ENCODE assay signal across 1 cellular context in genomic region chr16:11312718-11313492, GRCh38.
TF ChIP-seq lines count a peak whose summit lies in the region.

No MANE protein-coding gene starts in this region.

TF ChIP-seq in HepG2, 621 proteins besides CTCF, POLR2A, EP300 and RAD21 (continued from another document and continues in another):
- TF ChIP-seq DZIP1 (CRISPR knock-in tag; IDR thresholded peaks at IDR 0.05) (0 out of 2 replicates have a peak, but pooled peaks have one; percentile 80), YEATS2 (CRISPR knock-in tag; IDR thresholded peaks at IDR 0.05; ENCODE audit: borderline replicate concordance) (peak; percentile 53; the same call in 1 of the 2 replicates), ZNF687 (CRISPR knock-in tag; IDR thresholded peaks at IDR 0.05) (peak; percentile 83), MIER2 (CRISPR knock-in tag; IDR thresholded peaks at IDR 0.05) (peak; percentile 38; the same call in 1 of the 2 replicates), FOXA3 (CRISPR knock-in tag; IDR thresholded peaks at IDR 0.05) (no peak), ZNF564 (CRISPR knock-in tag; IDR thresholded peaks at IDR 0.05) (no peak), ZNF710 (CRISPR knock-in tag; IDR thresholded peaks at IDR 0.05; ENCODE audit: borderline replicate concordance) (0 out of 2 replicates have a peak, but pooled peaks have one; percentile 31), MED1 (CRISPR knock-in tag; IDR thresholded peaks at IDR 0.05) (0 out of 2 replicates have a peak, but pooled peaks have one; percentile 42), ZNF775 (CRISPR knock-in tag; IDR thresholded peaks at IDR 0.05; ENCODE audit: borderline replicate concordance) (no peak), THRA (CRISPR knock-in tag; IDR thresholded peaks at IDR 0.05; ENCODE audit: borderline replicate concordance) (peak; percentile 23; the same call in 1 of the 2 replicates), RARA (CRISPR knock-in tag; IDR thresholded peaks at IDR 0.05) (0 out of 2 replicates have a peak, but pooled peaks have one; percentile 13), PITX1 (CRISPR knock-in tag; IDR thresholded peaks at IDR 0.05) (0 out of 2 replicates have a peak, but pooled peaks have one; percentile 26), REL (CRISPR knock-in tag; conservative IDR thresholded peaks at IDR 0.05) (no peak), ETV6 (CRISPR knock-in tag; conservative IDR thresholded peaks at IDR 0.05) (peak; percentile 75; the same call in 1 of the 2 replicates), ARHGAP35 (CRISPR knock-in tag; IDR thresholded peaks at IDR 0.05; ENCODE audit: borderline replicate concordance) (peak; percentile 72; the same call in 1 of the 2 replicates), CREB3 (CRISPR knock-in tag; IDR thresholded peaks at IDR 0.05) (no peak), TEAD3 (CRISPR knock-in tag; optimal IDR thresholded peaks at IDR 0.05; ENCODE audit: borderline replicate concordance) (peak; percentile 32), ZBTB43 (CRISPR knock-in tag; conservative IDR thresholded peaks at IDR 0.05) (no peak), CSRNP1 (CRISPR knock-in tag; IDR thresholded peaks at IDR 0.05) (no peak), ZBTB34 (CRISPR knock-in tag; IDR thresholded peaks at IDR 0.05) (no peak), ZBTB42 (CRISPR knock-in tag; IDR thresholded peaks at IDR 0.05) (0 out of 2 replicates have a peak, but pooled peaks have one; percentile 62), SMARCC2 (IDR thresholded peaks at IDR 0.05) (no peak), CBX2 (IDR thresholded peaks at IDR 0.05; ENCODE audit: low read depth, low read length) (no peak), CBX2 (CRISPR knock-in tag; IDR thresholded peaks at IDR 0.05; ENCODE audit: low read depth) (no peak), SAFB2 (CRISPR knock-in tag; IDR thresholded peaks at IDR 0.05; ENCODE audit: borderline replicate concordance, low read depth) (0 out of 2 replicates have a peak, but pooled peaks have one; percentile 52), BCL6 (CRISPR knock-in tag; IDR thresholded peaks at IDR 0.05) (no peak), KAT8 (CRISPR knock-in tag; IDR thresholded peaks at IDR 0.05) (peak; percentile 25; the same call in 1 of the 2 replicates), ZKSCAN5 (CRISPR knock-in tag; IDR thresholded peaks at IDR 0.05) (no peak), NFIC (IDR thresholded peaks at IDR 0.05; ENCODE audit: low read length) (no peak), SNAI1 (CRISPR knock-in tag; IDR thresholded peaks at IDR 0.05; ENCODE audit: borderline replicate concordance) (no peak)
- TF ChIP-seq, protein P1, sequence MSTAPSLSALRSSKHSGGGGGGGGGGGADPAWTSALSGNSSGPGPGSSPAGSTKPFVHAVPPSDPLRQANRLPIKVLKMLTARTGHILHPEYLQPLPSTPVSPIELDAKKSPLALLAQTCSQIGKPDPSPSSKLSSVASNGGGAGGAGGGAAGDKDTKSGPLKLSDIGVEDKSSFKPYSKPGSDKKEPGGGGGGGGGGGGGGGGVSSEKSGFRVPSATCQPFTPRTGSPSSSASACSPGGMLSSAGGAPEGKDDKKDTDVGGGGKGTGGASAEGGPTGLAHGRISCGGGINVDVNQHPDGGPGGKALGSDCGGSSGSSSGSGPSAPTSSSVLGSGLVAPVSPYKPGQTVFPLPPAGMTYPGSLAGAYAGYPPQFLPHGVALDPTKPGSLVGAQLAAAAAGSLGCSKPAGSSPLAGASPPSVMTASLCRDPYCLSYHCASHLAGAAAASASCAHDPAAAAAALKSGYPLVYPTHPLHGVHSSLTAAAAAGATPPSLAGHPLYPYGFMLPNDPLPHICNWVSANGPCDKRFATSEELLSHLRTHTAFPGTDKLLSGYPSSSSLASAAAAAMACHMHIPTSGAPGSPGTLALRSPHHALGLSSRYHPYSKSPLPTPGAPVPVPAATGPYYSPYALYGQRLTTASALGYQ (CRISPR knock-in tag; IDR thresholded peaks at IDR 0.05) = no peak
- TF ChIP-seq, protein P2, sequence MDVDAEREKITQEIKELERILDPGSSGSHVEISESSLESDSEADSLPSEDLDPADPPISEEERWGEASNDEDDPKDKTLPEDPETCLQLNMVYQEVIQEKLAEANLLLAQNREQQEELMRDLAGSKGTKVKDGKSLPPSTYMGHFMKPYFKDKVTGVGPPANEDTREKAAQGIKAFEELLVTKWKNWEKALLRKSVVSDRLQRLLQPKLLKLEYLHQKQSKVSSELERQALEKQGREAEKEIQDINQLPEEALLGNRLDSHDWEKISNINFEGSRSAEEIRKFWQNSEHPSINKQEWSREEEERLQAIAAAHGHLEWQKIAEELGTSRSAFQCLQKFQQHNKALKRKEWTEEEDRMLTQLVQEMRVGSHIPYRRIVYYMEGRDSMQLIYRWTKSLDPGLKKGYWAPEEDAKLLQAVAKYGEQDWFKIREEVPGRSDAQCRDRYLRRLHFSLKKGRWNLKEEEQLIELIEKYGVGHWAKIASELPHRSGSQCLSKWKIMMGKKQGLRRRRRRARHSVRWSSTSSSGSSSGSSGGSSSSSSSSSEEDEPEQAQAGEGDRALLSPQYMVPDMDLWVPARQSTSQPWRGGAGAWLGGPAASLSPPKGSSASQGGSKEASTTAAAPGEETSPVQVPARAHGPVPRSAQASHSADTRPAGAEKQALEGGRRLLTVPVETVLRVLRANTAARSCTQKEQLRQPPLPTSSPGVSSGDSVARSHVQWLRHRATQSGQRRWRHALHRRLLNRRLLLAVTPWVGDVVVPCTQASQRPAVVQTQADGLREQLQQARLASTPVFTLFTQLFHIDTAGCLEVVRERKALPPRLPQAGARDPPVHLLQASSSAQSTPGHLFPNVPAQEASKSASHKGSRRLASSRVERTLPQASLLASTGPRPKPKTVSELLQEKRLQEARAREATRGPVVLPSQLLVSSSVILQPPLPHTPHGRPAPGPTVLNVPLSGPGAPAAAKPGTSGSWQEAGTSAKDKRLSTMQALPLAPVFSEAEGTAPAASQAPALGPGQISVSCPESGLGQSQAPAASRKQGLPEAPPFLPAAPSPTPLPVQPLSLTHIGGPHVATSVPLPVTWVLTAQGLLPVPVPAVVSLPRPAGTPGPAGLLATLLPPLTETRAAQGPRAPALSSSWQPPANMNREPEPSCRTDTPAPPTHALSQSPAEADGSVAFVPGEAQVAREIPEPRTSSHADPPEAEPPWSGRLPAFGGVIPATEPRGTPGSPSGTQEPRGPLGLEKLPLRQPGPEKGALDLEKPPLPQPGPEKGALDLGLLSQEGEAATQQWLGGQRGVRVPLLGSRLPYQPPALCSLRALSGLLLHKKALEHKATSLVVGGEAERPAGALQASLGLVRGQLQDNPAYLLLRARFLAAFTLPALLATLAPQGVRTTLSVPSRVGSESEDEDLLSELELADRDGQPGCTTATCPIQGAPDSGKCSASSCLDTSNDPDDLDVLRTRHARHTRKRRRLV (CRISPR knock-in tag; IDR thresholded peaks at IDR 0.05) = no peak
